8 cellular contexts compared by ENCODE assay signal in genomic region chr20:22795897-22796296, GRCh38.
DNase-seq lines count a peak whose midpoint lies in the region; ATAC-seq, FAIRE-seq and TF ChIP-seq lines count a peak whose summit lies in the region.

No MANE protein-coding gene starts in this region.

- peak; percentile 81 for ATAC-seq in thoracic aorta (ENCODE audit: insufficient number of reproducible peaks, low FRiP score, low read depth)
- ATAC-seq in HG03469 (IDR thresholded peaks at IDR 0.05; ENCODE audit: unreplicated experiment), result no peak
- no peak for ATAC-seq in HG03342 (IDR thresholded peaks at IDR 0.05; ENCODE audit: unreplicated experiment)

- peaks cover 50% of the 10 kb centered on the region for H3K4me1 ChIP-seq in keratinocyte (ENCODE audit: control insufficient read depth, extremely low read depth, insufficient read depth, low read length)
- H3K4me1 ChIP-seq in thoracic aorta (ENCODE audit: control insufficient read depth in 1 of 2, low read depth in 2 of 2), result peaks cover 24 to 35% of the 10 kb centered on the region in 2 donors

- H3K4me2 ChIP-seq in keratinocyte (ENCODE audit: control insufficient read depth, extremely low read depth, insufficient read depth, low read depth, low read length), result no peak overlapping the region

- H4K20me1 ChIP-seq in keratinocyte (ENCODE audit: control insufficient read depth, extremely low read depth, insufficient read depth, low read length), result no peaks in the 10 kb centered on the region

- DNase-seq in HT-29 (ENCODE audit: low spot score) (peak; percentile 56), bronchial epithelial cell (ENCODE audit: low read depth) (peak; percentile 92), keratinocyte (ENCODE audit: low read depth, low spot score) (peak; percentile 54), thoracic aorta (ENCODE audit: low spot score) (peak; percentile 37), nucleus accumbens (lab: John Stamatoyannopoulos, UW) (no peak), NCI-H2029 (lab: John Stamatoyannopoulos, UW) (no peak)

- TF ChIP-seq CTCF in bronchial epithelial cell (IDR thresholded peaks at IDR 0.05; ENCODE audit: insufficient read depth, low read length, severe bottlenecking) (no peak), keratinocyte (optimal IDR thresholded peaks at IDR 0.05 in 1 of 3, IDR thresholded peaks at IDR 0.05 in 1 of 3, conservative IDR thresholded peaks at IDR 0.05 in 1 of 3; ENCODE audit: extremely low read depth in 1 of 3, insufficient read depth in 2 of 3, low read length in 3 of 3) (no peak), thoracic aorta (IDR thresholded peaks at IDR 0.05) (no peak)

- FAIRE-seq in bronchial epithelial cell (lab: Jason Lieb, UNC), result no peak
- FAIRE-seq in keratinocyte (lab: Jason Lieb, UNC), result no peak

- H3K27me3 ChIP-seq in bronchial epithelial cell (ENCODE audit: control insufficient read depth, insufficient read depth, low read length) (no peaks in the 10 kb centered on the region), keratinocyte (ENCODE audit: control insufficient read depth, extremely low read depth, insufficient read depth, low read length) (no peaks in the 10 kb centered on the region), thoracic aorta (replicated peaks; ENCODE audit: insufficient read depth) (no peaks in the 10 kb centered on the region)

- H3K36me3 ChIP-seq in bronchial epithelial cell (ENCODE audit: control insufficient read depth, insufficient read depth, low read length) (no peaks in the 10 kb centered on the region), keratinocyte (ENCODE audit: control insufficient read depth in 2 of 2, extremely low read depth in 1 of 2, insufficient read depth in 2 of 2, low read length in 2 of 2) (no peaks in the 10 kb centered on the region), thoracic aorta (no peaks in the 10 kb centered on the region)

- H3K4me3 ChIP-seq in bronchial epithelial cell (ENCODE audit: low read depth, low read length) (no peak overlapping the region), keratinocyte (ENCODE audit: control insufficient read depth in 2 of 3, extremely low read depth in 1 of 3, insufficient read depth in 2 of 3, low read depth in 1 of 3, low read length in 3 of 3) (no peak overlapping the region), thoracic aorta (no peak overlapping the region)

- no peak overlapping the region for H3K9ac ChIP-seq in keratinocyte (ENCODE audit: control insufficient read depth, extremely low read depth, insufficient read depth, low read length)

- no peaks in the 10 kb centered on the region for H3K9me1 ChIP-seq in keratinocyte (ENCODE audit: control insufficient read depth, extremely low read depth, insufficient read depth, low read length)

- no peak overlapping the region for H2AFZ ChIP-seq in keratinocyte (ENCODE audit: control insufficient read depth, low read length)

- no peaks in the 10 kb centered on the region for H3K79me2 ChIP-seq in keratinocyte (ENCODE audit: control insufficient read depth, insufficient read depth, low read length)

- dilution Hi-C loops in keratinocyte (cut with MboI; ENCODE audit: extremely low pct_ligation_motif_present, low sequenced_read_pairs), result no loop called here

- peak overlapping the region; percentile 10 for H3K27ac ChIP-seq in keratinocyte (ENCODE audit: control insufficient read depth, insufficient read depth, low read length)
- H3K27ac ChIP-seq in thoracic aorta, result peak overlapping the region; percentile 61 to 62

- H3K9me3 ChIP-seq in keratinocyte (ENCODE audit: control insufficient read depth, low read depth, low read length) (no peaks in the 10 kb centered on the region), thoracic aorta (no peaks in the 10 kb centered on the region)

Comparison
In these comparisons a context has a peak if more than half of its experiments do, and no peak if none do; other contexts are left out.
1. DNase-seq: peak in HT-29 (single experiment), bronchial epithelial cell (single experiment), keratinocyte (single experiment) and thoracic aorta (single experiment); none in nucleus accumbens (0 of 56) and NCI-H2029 (single experiment).